In genomic region chr17:81584771-81585170, GRCh38 we compare ENCODE assay signal across 2 cellular contexts. TPM values are rescaled to one million over a fixed set of nuclear protein-coding genes. Genes with fewer than 3 reads are reported as not detected.
"Had no signal": no experiment of that assay in that cellular context is flagged by ENCODE, and none has a peak within 500 bp of the region (broad histone marks: within the 10 kb centered on the region; RNA-seq: fewer than 3 reads in every experiment).

No MANE protein-coding gene starts in this region.

RNA-seq across cellular contexts. Expression of gene FSCN2, which starts 56.6 kb away (rescaled TPM):
- total RNA-seq: H7, K562 had no signal
